In the genomic region with DNA sequence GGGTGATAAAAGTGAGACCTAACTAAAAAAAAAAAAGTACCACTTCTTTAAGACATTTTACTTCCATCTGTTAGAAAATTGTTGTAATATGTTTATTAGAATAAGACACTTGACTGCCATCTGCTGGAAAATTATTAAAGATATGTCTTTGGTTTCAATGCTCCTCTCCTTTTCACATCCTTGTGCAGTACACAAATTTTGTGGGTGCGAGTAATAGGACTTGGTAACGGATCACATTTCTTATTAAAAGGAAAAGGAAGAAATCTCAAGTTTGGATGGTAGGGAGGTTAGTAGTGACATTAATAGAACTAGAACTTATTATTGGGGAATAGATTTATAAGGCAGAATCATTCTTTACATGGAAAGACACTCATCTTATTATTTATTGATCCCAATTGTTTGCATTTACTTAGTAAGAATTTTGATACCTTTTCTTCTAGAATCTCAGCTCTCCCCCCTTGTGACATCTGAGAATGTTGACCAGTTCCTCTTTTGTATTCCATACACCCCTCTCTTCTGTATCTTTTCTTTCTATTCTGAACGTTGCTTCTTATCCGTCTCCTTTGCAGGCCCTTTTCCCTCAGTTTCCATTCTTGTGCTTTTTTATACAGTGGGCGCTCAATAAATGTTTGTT, we compare ENCODE assay signal across 10 cellular contexts.
A peak's percentile ranks its signal among the peaks of the same experiment; 100 is the strongest.
DNase-seq lines count a peak whose midpoint lies in the region; ATAC-seq, FAIRE-seq and TF ChIP-seq lines count a peak whose summit lies in the region.
"Had no signal": no experiment of that assay in that cellular context is flagged by ENCODE, and none has a peak within 500 bp of the region (broad histone marks: within the 10 kb centered on the region; RNA-seq: fewer than 3 reads in every experiment).

No MANE protein-coding gene starts in this region.

- POLR2A ChIA-PET in GM10248 (lab: Yijun Ruan, JAX): no interaction called here

- H3K27ac ChIP-seq in VCaP: no peak overlapping the region

- peak; percentile 33 for TF ChIP-seq CTCF in GM10248 (IDR thresholded peaks at IDR 0.05; ENCODE audit: control extremely low read depth, extremely low read depth, low read depth, missing control alignments)
- TF ChIP-seq CTCF in VCaP (conservative IDR thresholded peaks at IDR 0.05): peak; percentile 63

- H3K4me3 ChIP-seq in skeletal muscle cell (ENCODE audit: low read depth, low read length): peak overlapping the region; percentile 39
- H3K4me3 ChIP-seq: lung had no signal

- FAIRE-seq in A204.1 (lab: Jason Lieb, UNC): peak; percentile 93
- FAIRE-seq: H1 had no signal

- CTCF ChIA-PET in GM10248 (lab: Yijun Ruan, JAX): interaction anchor here (0.8 to 3.1 kb wide), 17 partner anchors 10 to 456 kb away, joined by 3 to 32 read pairs (median 4); a partner anchor contains a TSS

- DNase-seq in GM10248 (ENCODE audit: extremely low spot score) (no peak), NAMALWA (ENCODE audit: low spot score) (peak; percentile 86), foreskin melanocyte (peak; percentile 53), skeletal muscle cell (ENCODE audit: low read depth) (no peak), UCSD-AML1 (lab: John Stamatoyannopoulos, UW; ENCODE audit: unreplicated experiment) (no peak)

- no peak for ATAC-seq in GM21390 (IDR thresholded peaks at IDR 0.05; ENCODE audit: unreplicated experiment)

Comparison
In these comparisons a context has a peak if more than half of its experiments do, and no peak if none do; other contexts are left out.
1. DNase-seq: peak in NAMALWA (single experiment) and foreskin melanocyte (single experiment); none in GM10248 (single experiment), skeletal muscle cell (single experiment) and UCSD-AML1 (single experiment).